ENCODE assay signal across 2 cellular contexts in genomic region chr19:6682607-6683128, GRCh38.
TF ChIP-seq lines count a peak whose summit lies in the region.

No MANE protein-coding gene starts in this region.

TF ChIP-seq in HepG2, 621 proteins besides CTCF, POLR2A, EP300 and RAD21:
- TF ChIP-seq MLX (CRISPR knock-in tag; IDR thresholded peaks at IDR 0.05) (no peak), PAX8 (CRISPR knock-in tag; IDR thresholded peaks at IDR 0.05; ENCODE audit: borderline replicate concordance) (no peak), ZBTB7B (CRISPR knock-in tag; IDR thresholded peaks at IDR 0.05) (no peak), ZNF468 (CRISPR knock-in tag; IDR thresholded peaks at IDR 0.05) (no peak), NFIB (CRISPR knock-in tag; IDR thresholded peaks at IDR 0.05; ENCODE audit: borderline replicate concordance) (no peak)

TF ChIP-seq in K562, 482 proteins besides CTCF, POLR2A, EP300 and RAD21 (continues in another document):
- TF ChIP-seq SRSF9 (IDR thresholded peaks at IDR 0.05; ENCODE audit: borderline replicate concordance, low read depth, low read length) (no peak), CEBPB (tag; IDR thresholded peaks at IDR 0.05) (no peak), TCF3 (CRISPR knock-in tag; IDR thresholded peaks at IDR 0.05) (peak; percentile 98), KHSRP (IDR thresholded peaks at IDR 0.05) (0 out of 2 replicates have a peak, but pooled peaks have one; percentile 24), ATF7 (IDR thresholded peaks at IDR 0.05) (peak; percentile 25; the same call in 1 of the 2 replicates), ZNF274 (IDR thresholded peaks at IDR 0.05; ENCODE audit: borderline replicate concordance, low read depth, low read length) (0 out of 2 replicates have a peak, but pooled peaks have one; percentile 36), SOX6 (IDR thresholded peaks at IDR 0.05) (peak; percentile 92), DNMT1 (IDR thresholded peaks at IDR 0.05) (no peak), CHAMP1 (IDR thresholded peaks at IDR 0.05) (peak; percentile 81), LEF1 (IDR thresholded peaks at IDR 0.05) (peak; percentile 84), TRIM24 (IDR thresholded peaks at IDR 0.05) (peak; percentile 89 to 94), RFX1 (IDR thresholded peaks at IDR 0.05) (no peak; the same call in 1 of the 2 replicates), RCOR1 (IDR thresholded peaks at IDR 0.05; ENCODE audit: borderline replicate concordance in 1 of 2, low read depth in 2 of 2, low read length in 2 of 2) (peak in 1 of 2 experiments; percentile 76; a peak in 3 of 4 replicates), SMARCC2 (IDR thresholded peaks at IDR 0.05; ENCODE audit: low read depth) (0 out of 2 replicates have a peak, but pooled peaks have one; percentile 54), TEAD4 (IDR thresholded peaks at IDR 0.05; ENCODE audit: low read length) (peak; percentile 94), TEAD4 (CRISPR knock-in tag; IDR thresholded peaks at IDR 0.05; ENCODE audit: borderline replicate concordance) (no peak), MNT (conservative IDR thresholded peaks at IDR 0.05) (peak in 1 of 2 experiments; percentile 58; a peak in 1 of 4 replicates), HDAC2 (IDR thresholded peaks at IDR 0.05) (peak; percentile 56; the same call in 1 of the 2 replicates), MEIS2 (IDR thresholded peaks at IDR 0.05; ENCODE audit: partially characterized antibody) (peak; percentile 70), TAL1 (IDR thresholded peaks at IDR 0.05) (peak; percentile 95), POLR2AphosphoS5 (IDR thresholded peaks at IDR 0.05; ENCODE audit: control insufficient read depth, insufficient read depth, low read depth, low read length) (peak; percentile 65), ID3 (CRISPR knock-in tag; IDR thresholded peaks at IDR 0.05) (no peak), ID3 (tag; IDR thresholded peaks at IDR 0.05) (peak; percentile 87), ZNF316 (IDR thresholded peaks at IDR 0.05) (peak; percentile 88), EHMT2 (IDR thresholded peaks at IDR 0.05) (0 out of 2 replicates have a peak, but pooled peaks have one; percentile 53), TAF9B (IDR thresholded peaks at IDR 0.05; ENCODE audit: partially characterized antibody) (peak; percentile 35), BCOR (IDR thresholded peaks at IDR 0.05) (peak; percentile 42; the same call in 1 of the 2 replicates), KDM1A (IDR thresholded peaks at IDR 0.05) (peak; percentile 85 to 87), NFIC (IDR thresholded peaks at IDR 0.05) (peak; percentile 90), JUND (IDR thresholded peaks at IDR 0.05; ENCODE audit: borderline replicate concordance, low read depth, low read length) (0 out of 2 replicates have a peak, but pooled peaks have one; percentile 9), JUND (tag; IDR thresholded peaks at IDR 0.05; ENCODE audit: borderline replicate concordance, low read depth, low read length) (no peak), THAP7 (CRISPR knock-in tag; IDR thresholded peaks at IDR 0.05) (no peak), LCOR (CRISPR knock-in tag; IDR thresholded peaks at IDR 0.05) (peak; percentile 51; the same call in 1 of the 2 replicates), ARID1B (IDR thresholded peaks at IDR 0.05) (peak; percentile 96), ETV6 (IDR thresholded peaks at IDR 0.05; ENCODE audit: borderline replicate concordance in 1 of 2, low read depth in 2 of 2, low read length in 1 of 2) (no peak), ETV6 (CRISPR knock-in tag; IDR thresholded peaks at IDR 0.05; ENCODE audit: borderline replicate concordance) (no peak), ZBTB11 (CRISPR knock-in tag; IDR thresholded peaks at IDR 0.05) (peak in 1 of 3 experiments; percentile 58; a peak in 1 of 6 replicates), SMARCE1 (IDR thresholded peaks at IDR 0.05) (peak; percentile 83), ESRRA (IDR thresholded peaks at IDR 0.05; ENCODE audit: borderline replicate concordance, low read depth) (peak; percentile 85), MAFG (tag; conservative IDR thresholded peaks at IDR 0.05) (peak; percentile 63), KLF16 (IDR thresholded peaks at IDR 0.05) (peak; percentile 90), PCBP2 (IDR thresholded peaks at IDR 0.05; ENCODE audit: low read depth, low read length, poor library complexity, severe bottlenecking) (no peak), GTF2A2 (tag; IDR thresholded peaks at IDR 0.05) (no peak), TBP (optimal IDR thresholded peaks at IDR 0.05; ENCODE audit: low read depth, low read length) (no peak), FOXM1 (IDR thresholded peaks at IDR 0.05; ENCODE audit: low read depth) (peak; percentile 83), FOXM1 (CRISPR knock-in tag; IDR thresholded peaks at IDR 0.05; ENCODE audit: low read depth) (no peak), NCOA2 (IDR thresholded peaks at IDR 0.05; ENCODE audit: partially characterized antibody in 2 of 2) (peak in 1 of 2 experiments; percentile 49), TCF7L2 (IDR thresholded peaks at IDR 0.05; ENCODE audit: low read depth, low read length) (0 out of 2 replicates have a peak, but pooled peaks have one; percentile 45), CBFA2T2 (conservative IDR thresholded peaks at IDR 0.05) (peak; percentile 96), ZEB2 (IDR thresholded peaks at IDR 0.05) (peak; percentile 81), ZNF431 (CRISPR knock-in tag; IDR thresholded peaks at IDR 0.05) (peak; percentile 51; the same call in 1 of the 2 replicates), USF1 (CRISPR knock-in tag; IDR thresholded peaks at IDR 0.05) (no peak), HDAC3 (IDR thresholded peaks at IDR 0.05; ENCODE audit: borderline replicate concordance, partially characterized antibody) (peak; percentile 79), ARNT (IDR thresholded peaks at IDR 0.05) (peak; percentile 36 to 88; a peak in 3 of 4 replicates), TCF7 (IDR thresholded peaks at IDR 0.05; ENCODE audit: borderline replicate concordance) (peak; percentile 83; the same call in 1 of the 2 replicates), HMGN3 (IDR thresholded peaks at IDR 0.05; ENCODE audit: borderline replicate concordance, extremely low read depth, insufficient read length, low read depth, low read length) (no peak), PKNOX1 (IDR thresholded peaks at IDR 0.05) (peak; percentile 67), CCNT2 (IDR thresholded peaks at IDR 0.05; ENCODE audit: borderline replicate concordance, extremely low read depth, insufficient read length, low read depth, low read length) (peak; percentile 73), FOXK2 (conservative IDR thresholded peaks at IDR 0.05 in 1 of 2, IDR thresholded peaks at IDR 0.05 in 1 of 2; ENCODE audit: low read depth in 2 of 2) (peak; percentile 49 to 52; a peak in 2 of 4 replicates), GATA2 (CRISPR knock-in tag; IDR thresholded peaks at IDR 0.05) (peak; percentile 89), DPF2 (IDR thresholded peaks at IDR 0.05) (peak; percentile 88)
